In the genomic region with DNA sequence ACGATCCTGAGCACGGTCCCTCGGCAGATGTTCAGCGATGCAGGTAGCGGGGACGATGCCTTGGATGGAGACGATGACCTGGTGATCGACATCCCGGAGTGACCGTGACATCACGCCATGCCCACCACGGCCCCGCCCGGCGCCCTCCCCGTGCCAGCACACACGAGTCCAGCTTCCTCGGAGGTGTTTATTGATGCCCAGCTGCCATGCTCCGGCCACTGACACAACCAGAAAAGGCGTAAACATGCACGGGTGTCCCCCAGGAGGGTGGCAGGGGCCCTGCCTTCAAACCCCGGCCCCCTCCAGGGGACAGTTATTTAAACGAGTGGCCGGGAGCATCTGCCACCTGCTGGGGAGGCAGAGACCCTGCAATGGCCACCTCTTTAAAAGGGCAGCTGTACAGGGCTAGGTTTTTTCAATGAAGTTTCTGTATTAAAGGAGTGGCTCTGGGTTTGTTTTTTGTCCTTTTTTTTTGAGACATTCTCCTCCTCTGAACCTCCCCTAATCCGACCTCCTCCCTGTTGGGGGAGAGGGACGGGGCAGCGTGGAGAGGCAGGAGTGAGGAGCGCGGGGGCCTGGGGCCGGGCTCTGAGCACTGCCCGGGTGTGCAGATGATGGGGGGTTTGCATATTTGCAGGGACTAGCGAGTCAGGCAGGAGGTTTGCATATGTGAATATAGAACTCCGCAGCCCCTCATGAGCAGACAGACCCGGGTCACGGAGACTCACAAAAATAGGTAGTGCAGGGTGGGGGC, we compare ENCODE assay signal across 8 cellular contexts.
DNase-seq lines count a peak whose midpoint lies in the region; ATAC-seq and TF ChIP-seq lines count a peak whose summit lies in the region.

No MANE protein-coding gene starts in this region.

- H3K36me3 ChIP-seq in HEK293 (ENCODE audit: control insufficient read depth in 2 of 2, insufficient read depth in 1 of 2, low read length in 2 of 2), result peaks cover 0 to 58% of the 10 kb centered on the region in 2 experiments; a peak in 2 of 3 replicates

- H3K9me3 Mint-ChIP-seq in memory B cell, result no peaks in the 10 kb centered on the region

- H3K4me1 Mint-ChIP-seq in memory B cell, result peaks cover 8% of the 10 kb centered on the region

- H3K27ac Mint-ChIP-seq in memory B cell, result no peak overlapping the region

- POLR2A ChIA-PET in HEK293 (lab: Yijun Ruan, JAX), result interaction anchor here (0.6 to 2.0 kb wide), 6 partner anchors 9 to 719 kb away, joined by 3 to 9 read pairs (median 6); no protein-coding TSS in a partner anchor

- H3K9me3 ChIP-seq in HEK293 (ENCODE audit: control insufficient read depth, insufficient read depth, low read depth, low read length), result no peaks in the 10 kb centered on the region

- no peak overlapping the region for H3K4me3 Mint-ChIP-seq in memory B cell

- H3K27ac ChIP-seq in HEK293 (ENCODE audit: extremely low read depth, low read depth, low read length) (no peak overlapping the region), coronary artery (no peak overlapping the region)

- no peaks in the 10 kb centered on the region for H3K4me1 ChIP-seq in HEK293 (ENCODE audit: control insufficient read depth, insufficient read depth, low read length)

- TF ChIP-seq CTCF in HEK293 (tag by site-specific recombination; IDR thresholded peaks at IDR 0.05), result peak; percentile 60; the same call in 1 of the 2 replicates
- TF ChIP-seq CTCF in coronary artery (IDR thresholded peaks at IDR 0.05), result peak; percentile 62

- H3K4me3 ChIP-seq in HEK293 (ENCODE audit: low read depth, low read length) (no peak overlapping the region), coronary artery (no peak overlapping the region)

- H3K36me3 Mint-ChIP-seq in memory B cell, result peaks cover 7% of the 10 kb centered on the region

- DNase-seq in DMS 273 (lab: John Stamatoyannopoulos, UW; ENCODE audit: unreplicated experiment), result peak; percentile 73
- DNase-seq in SKM-1 treated with dmso at 0.1 percent for 144 hours (lab: John Stamatoyannopoulos, UW; ENCODE audit: unreplicated experiment), result peak; percentile 39
- DNase-seq in coronary artery (ENCODE audit: low spot score), result no peak
- DNase-seq in memory B cell (ENCODE audit: low spot score in 2 of 2), result peak in 1 of 2 donors; percentile 41
- DNase-seq in NK-92 treated with Interleukin-12 subunit alpha and Interleukin-12 subunit beta, amount 100 ng/mL, for 24 hours (lab: John Stamatoyannopoulos, UW), result no peak

- CTCF ChIA-PET in HEK293 (lab: Yijun Ruan, JAX), result interaction anchor here (0.5 to 2.1 kb wide), 10 partner anchors 9 to 257 kb away, joined by 3 to 12 read pairs (median 4); partner anchors contain the start of gene INO80E

- peak; percentile 78 for ATAC-seq in memory B cell (ENCODE audit: low read depth)
- no peak for ATAC-seq in GM21529 (IDR thresholded peaks at IDR 0.05; ENCODE audit: unreplicated experiment)
- ATAC-seq in GM21360 (IDR thresholded peaks at IDR 0.05; ENCODE audit: unreplicated experiment), result no peak

- H3K27me3 Mint-ChIP-seq in memory B cell, result peaks cover 15% of the 10 kb centered on the region

TF ChIP-seq in HEK293, 187 proteins besides CTCF, POLR2A, EP300 and RAD21:
- peak; percentile 48; the same call in 1 of the 2 replicates for TF ChIP-seq HIC1 (tag by site-specific recombination; IDR thresholded peaks at IDR 0.05)
- TF ChIP-seq KLF8 (tag by site-specific recombination; IDR thresholded peaks at IDR 0.05), result peak; percentile 45; the same call in 1 of the 2 replicates
- peak; percentile 75 for TF ChIP-seq PATZ1 (tag by site-specific recombination; IDR thresholded peaks at IDR 0.05)
- TF ChIP-seq ZNF214 (tag by site-specific recombination; IDR thresholded peaks at IDR 0.05; ENCODE audit: borderline replicate concordance), result no peak
- TF ChIP-seq ZNF19 (tag by site-specific recombination; IDR thresholded peaks at IDR 0.05; ENCODE audit: low read depth), result no peak
- peak; percentile 25; the same call in 1 of the 2 replicates for TF ChIP-seq ZNF654 (tag by site-specific recombination; IDR thresholded peaks at IDR 0.05; ENCODE audit: low read depth)
- peak; percentile 85 for TF ChIP-seq ZXDB (tag by site-specific recombination; IDR thresholded peaks at IDR 0.05)

Comparison
In these comparisons a context has a peak if more than half of its experiments do, and no peak if none do; other contexts are left out.
1. DNase-seq: peak in DMS 273 (single experiment) and SKM-1 treated with dmso at 0.1 percent for 144 hours (single experiment); none in coronary artery (single experiment) and NK-92 treated with Interleukin-12 subunit alpha and Interleukin-12 subunit beta, amount 100 ng/mL, for 24 hours (single experiment).